14 cellular contexts compared by ENCODE assay signal in the genomic region with DNA sequence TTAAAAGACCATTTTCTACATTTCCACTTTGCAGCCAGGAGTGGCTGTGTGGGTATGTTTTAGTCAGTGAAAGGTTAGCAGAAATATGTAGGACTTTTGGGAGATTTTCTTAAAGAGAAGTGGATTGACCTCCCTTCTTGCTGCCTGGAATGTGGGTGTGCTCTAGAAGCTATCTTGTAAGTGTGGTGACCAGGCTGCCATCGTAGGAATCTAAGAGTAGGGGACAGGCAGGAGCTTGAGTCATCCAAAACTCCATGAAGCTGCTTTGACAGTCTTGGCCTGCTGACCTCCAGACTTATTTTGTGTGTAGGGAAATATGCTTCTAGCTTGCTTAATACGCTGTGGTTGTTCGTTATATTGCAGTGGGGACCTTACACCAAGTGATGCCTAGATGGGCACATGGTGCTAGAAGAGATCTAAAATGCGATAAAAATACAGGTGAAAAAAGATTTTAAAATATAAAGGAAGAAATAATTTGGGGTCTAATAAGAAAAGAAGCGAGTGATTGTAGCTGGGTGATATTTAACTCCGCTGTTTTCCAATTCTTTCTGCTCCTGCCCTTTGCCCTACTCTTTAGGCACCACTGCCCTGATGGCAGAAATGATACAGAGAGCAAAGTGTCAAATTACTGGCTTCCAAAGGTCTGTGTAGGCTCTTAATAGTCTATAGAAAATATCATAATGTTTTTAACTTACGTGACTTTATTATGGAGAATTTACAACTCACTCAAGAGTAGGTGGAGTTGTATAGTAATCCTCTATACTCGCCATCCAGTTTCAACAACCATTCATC.
DNase-seq lines count a peak whose midpoint lies in the region; ATAC-seq and TF ChIP-seq lines count a peak whose summit lies in the region.
"Had no signal": no experiment of that assay in that cellular context is flagged by ENCODE, and none has a peak within 500 bp of the region (broad histone marks: within the 10 kb centered on the region; RNA-seq: fewer than 3 reads in every experiment).

No MANE protein-coding gene starts in this region.

- peak overlapping the region; percentile 54 for H3K27ac ChIP-seq in 22Rv1

- no peak overlapping the region for H3K4me3 Mint-ChIP-seq in mesothelial cell of epicardium
- H3K4me3 Mint-ChIP-seq: IgD-negative memory B cell; naive B cell; stimulated activated effector memory CD8-positive, alpha-beta T cell treated with anti-CD3 and anti-CD28 coated beads, Interleukin-12 subunit alpha, Interleukin-12 subunit beta, amount 100 ng/mL, for 72 hours had no signal

- TF ChIP-seq CTCF in 22Rv1 (IDR thresholded peaks at IDR 0.05) (no peak), choroid plexus epithelial cell (conservative IDR thresholded peaks at IDR 0.05; ENCODE audit: low read depth, low read length) (no peak), mesothelial cell of epicardium (IDR thresholded peaks at IDR 0.05; ENCODE audit: unreplicated experiment) (no peak)

- no peaks in the 10 kb centered on the region for H3K9me3 Mint-ChIP-seq in mesothelial cell of epicardium
- H3K9me3 Mint-ChIP-seq: naive B cell had no signal

- no peak for ATAC-seq in GM19467 (IDR thresholded peaks at IDR 0.05; ENCODE audit: unreplicated experiment)
- no peak for ATAC-seq in HG02981 (IDR thresholded peaks at IDR 0.05; ENCODE audit: unreplicated experiment)
- ATAC-seq: stimulated activated effector memory CD8-positive, alpha-beta T cell treated with anti-CD3 and anti-CD28 coated beads, Interleukin-12 subunit alpha, Interleukin-12 subunit beta, amount 100 ng/mL, for 72 hours had no signal

- peak overlapping the region; percentile 90 for H3K27ac Mint-ChIP-seq in mesothelial cell of epicardium
- H3K27ac Mint-ChIP-seq: IgD-negative memory B cell; naive B cell; stimulated activated effector memory CD8-positive, alpha-beta T cell treated with anti-CD3 and anti-CD28 coated beads, Interleukin-12 subunit alpha, Interleukin-12 subunit beta, amount 100 ng/mL, for 72 hours had no signal

- H3K36me3 Mint-ChIP-seq in mesothelial cell of epicardium: no peaks in the 10 kb centered on the region
- H3K36me3 Mint-ChIP-seq: IgD-negative memory B cell; naive B cell; stimulated activated effector memory CD8-positive, alpha-beta T cell treated with anti-CD3 and anti-CD28 coated beads, Interleukin-12 subunit alpha, Interleukin-12 subunit beta, amount 100 ng/mL, for 72 hours had no signal

- peaks cover 66% of the 10 kb centered on the region for H3K4me1 Mint-ChIP-seq in mesothelial cell of epicardium
- H3K4me1 Mint-ChIP-seq: naive B cell; stimulated activated effector memory CD8-positive, alpha-beta T cell treated with anti-CD3 and anti-CD28 coated beads, Interleukin-12 subunit alpha, Interleukin-12 subunit beta, amount 100 ng/mL, for 72 hours had no signal

- no peak overlapping the region for H3K4me3 ChIP-seq in choroid plexus epithelial cell (ENCODE audit: low read depth, low read length)
- H3K4me3 ChIP-seq: right atrium auricular region had no signal

- DNase-seq in NCI-H69 (lab: John Stamatoyannopoulos, UW): peak; percentile 58
- peak; percentile 64 for DNase-seq in choroid plexus epithelial cell (ENCODE audit: low read depth)
- no peak for DNase-seq in mesothelial cell of epicardium (ENCODE audit: low spot score in 2 of 2, unreplicated experiment in 2 of 2)
- DNase-seq in NCI-H526 treated with DMSO at 0.1 percent for 48 hours (lab: John Stamatoyannopoulos, UW): no peak
- DNase-seq in activated naive CD4-positive, alpha-beta T cell (lab: John Stamatoyannopoulos, UW): no peak
- DNase-seq: activated CD8-positive, alpha-beta memory T cell treated with anti-CD3 and anti-CD28 coated beads for 24 hours; activated gamma-delta T cell; naive B cell had no signal

- H3K27me3 Mint-ChIP-seq in mesothelial cell of epicardium (ENCODE audit: low read depth): no peaks in the 10 kb centered on the region
- H3K27me3 Mint-ChIP-seq: IgD-negative memory B cell had no signal

Comparison
In these comparisons a context has a peak if more than half of its experiments do, and no peak if none do; other contexts are left out.
1. DNase-seq: peak in NCI-H69 (single experiment) and choroid plexus epithelial cell (single experiment); none in mesothelial cell of epicardium (0 of 2), NCI-H526 treated with DMSO at 0.1 percent for 48 hours (single experiment) and activated naive CD4-positive, alpha-beta T cell (0 of 4).